ENCODE assay signal across 20 cellular contexts in the genomic region with DNA sequence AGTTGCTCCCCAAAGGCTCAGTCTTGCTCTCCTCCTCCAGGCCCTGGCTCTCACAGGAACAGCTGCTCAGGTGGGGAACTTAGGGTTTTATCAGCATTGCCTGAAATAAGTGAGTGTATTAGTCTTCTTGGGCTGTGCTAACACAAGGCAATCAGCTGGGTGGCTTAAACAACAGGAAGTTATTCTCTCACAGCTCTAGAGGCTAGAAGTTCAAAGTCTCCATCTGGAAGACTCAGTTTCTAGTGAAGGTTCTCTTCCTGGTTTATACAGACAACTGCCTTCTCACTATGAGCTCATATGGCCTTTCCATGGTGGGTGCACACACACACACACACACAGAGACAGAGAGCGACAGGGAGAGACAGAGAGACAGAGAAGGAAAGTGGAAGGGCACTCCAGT. TPM values are rescaled to one million over a fixed set of nuclear protein-coding genes. Genes with fewer than 3 reads are reported as not detected.
DNase-seq lines count a peak whose midpoint lies in the region; ATAC-seq and TF ChIP-seq lines count a peak whose summit lies in the region.
"Had no signal": no experiment of that assay in that cellular context is flagged by ENCODE, and none has a peak within 500 bp of the region (broad histone marks: within the 10 kb centered on the region; RNA-seq: fewer than 3 reads in every experiment).

No MANE protein-coding gene starts in this region.

- TF ChIP-seq CTCF in GM12865 (IDR thresholded peaks at IDR 0.05; ENCODE audit: insufficient read depth, low read depth, low read length, missing control alignments) (no peak), NB4 (IDR thresholded peaks at IDR 0.05; ENCODE audit: low read depth, low read length) (no peak)

- H3K79me1 ChIP-seq in mesendoderm (ENCODE audit: low read length), result no peaks in the 10 kb centered on the region

- no CpG with 5 or more reads among the region's 1 CpG for WGBS in mesendoderm (ENCODE audit: extremely low coverage, insufficient coverage, low lambda C conversion rate)

- no peak overlapping the region for H3K18ac ChIP-seq in mesendoderm (ENCODE audit: low read length)

- no peak overlapping the region for H4K5ac ChIP-seq in mesendoderm (ENCODE audit: low read length)

- no peak overlapping the region for H2BK5ac ChIP-seq in mesendoderm (ENCODE audit: low read length)

- H3K4ac ChIP-seq in mesendoderm (ENCODE audit: low read depth, low read length), result no peak overlapping the region

- H2AK5ac ChIP-seq in mesendoderm (ENCODE audit: low read length), result no peak overlapping the region

- H3K27ac ChIP-seq in mesendoderm (ENCODE audit: low read depth, low read length), result no peak overlapping the region
- H3K27ac ChIP-seq: epithelial cell of prostate, gastrocnemius medialis, tibial nerve had no signal

- H3K9ac ChIP-seq in mesendoderm (ENCODE audit: low read length), result no peak overlapping the region

- H4K8ac ChIP-seq in mesendoderm (ENCODE audit: low read depth, low read length), result no peak overlapping the region

- H3K56ac ChIP-seq in mesendoderm (ENCODE audit: low read length), result no peak overlapping the region

- H3K23ac ChIP-seq in mesendoderm (ENCODE audit: low read length), result no peak overlapping the region

- DNase-seq in GM12865 (ENCODE audit: low read depth), result peak; percentile 29
- peak; percentile 52 for DNase-seq in NB4 (ENCODE audit: low read depth)
- DNase-seq in mesendoderm, result peak; percentile 2
- DNase-seq in middle frontal gyrus (ENCODE audit: extremely low spot score, low spot score), result no peak
- DNase-seq in cerebellum (ENCODE audit: low spot score), result no peak
- no peak for DNase-seq in HCEC 1CT
- DNase-seq in mucosa of gallbladder (ENCODE audit: low spot score), result no peak
- DNase-seq: activated CD8-positive, alpha-beta memory T cell treated with anti-CD3 and anti-CD28 coated beads, Interleukin-2, amount 50 U/mL, for 48 hours; activated naive CD4-positive, alpha-beta T cell treated with anti-CD3 and anti-CD28 coated beads, Interleukin-2, amount 10 ng/mL, durations not matched to agents 7 days and 5 days; gastrocnemius medialis; GOT3; naive thymus-derived CD4-positive, alpha-beta T cell; NCI-H1105 treated with DMSO at 0.1 percent for 48 hours; stimulated activated CD4-positive, alpha-beta T cell treated with anti-CD3 and anti-CD28 coated beads, Interleukin-4, amount 100 ng/mL, for 24 hours; stimulated activated CD8-positive, alpha-beta memory T cell treated with anti-CD3 and anti-CD28 coated beads, Interleukin-4, amount 100 ng/mL, for 48 hours; T-helper 17 cell had no signal

- peak; percentile 27 for ATAC-seq in HG02642 (IDR thresholded peaks at IDR 0.05; ENCODE audit: poor library complexity, unreplicated experiment)
- ATAC-seq: gastrocnemius medialis; HepG2; naive thymus-derived CD4-positive, alpha-beta T cell; T-helper 17 cell had no signal

- no peak overlapping the region for H2BK15ac ChIP-seq in mesendoderm (replicated peaks; ENCODE audit: low read depth)

- H3K4me1 ChIP-seq in mesendoderm (ENCODE audit: control insufficient read depth, low read depth, low read length), result no peaks in the 10 kb centered on the region
- H3K4me1 ChIP-seq: gastrocnemius medialis, tibial nerve had no signal

- H3K36me3 ChIP-seq in mesendoderm (ENCODE audit: control insufficient read depth, insufficient read depth, low read length), result no peaks in the 10 kb centered on the region
- H3K36me3 ChIP-seq: gastrocnemius medialis, tibial nerve had no signal

- H3K4me2 ChIP-seq in mesendoderm (ENCODE audit: low read length), result no peak overlapping the region

- H3K4me3 ChIP-seq in GM12865 (ENCODE audit: low read depth, low read length), result no peak overlapping the region
- H3K4me3 ChIP-seq in NB4 (ENCODE audit: low read depth, low read length), result no peak overlapping the region
- H3K4me3 ChIP-seq in mesendoderm (ENCODE audit: low read length), result no peak overlapping the region
- H3K4me3 ChIP-seq: gastrocnemius medialis, tibial nerve had no signal

- no peaks in the 10 kb centered on the region for H3K79me2 ChIP-seq in mesendoderm (ENCODE audit: control insufficient read depth, insufficient read depth, low read length)

- TF ChIP-seq POLR2A in NB4 (IDR thresholded peaks at IDR 0.05; ENCODE audit: extremely low read depth, insufficient read length), result no peak

- H2BK120ac ChIP-seq in mesendoderm (ENCODE audit: low read depth, low read length), result no peak overlapping the region

- no peaks in the 10 kb centered on the region for H3K27me3 ChIP-seq in mesendoderm (ENCODE audit: insufficient read depth, low read length, poor library complexity)
- H3K27me3 ChIP-seq: gastrocnemius medialis, tibial nerve had no signal

RNA-seq across cellular contexts. Expression of a gene that starts 2.8 kb away (rescaled TPM):
- not detected for polyA plus RNA-seq in mesendoderm (2013, experiment 1 of 2)
- polyA plus RNA-seq in mesendoderm (2013, experiment 2 of 2), result not detected
- total RNA-seq in cerebellum (not detected), mucosa of gallbladder (1.4 TPM)
- total RNA-seq: HepG2 had no signal
- polyA plus RNA-seq: HepG2 had no signal

RNA-seq across cellular contexts. Expression of a gene that starts 32.7 kb away (rescaled TPM):
- 0.01 TPM for polyA plus RNA-seq in mesendoderm (2013, experiment 1 of 2)
- not detected for polyA plus RNA-seq in mesendoderm (2013, experiment 2 of 2)
- total RNA-seq in cerebellum, result not detected
- 0.09 TPM for total RNA-seq in mucosa of gallbladder
- total RNA-seq: gastrocnemius medialis, HepG2, T-helper 17 cell, tibial nerve had no signal
- polyA plus RNA-seq: HepG2; naive thymus-derived CD4-positive, alpha-beta T cell had no signal

RNA-seq across cellular contexts. Expression of a gene that starts 44.4 kb away (rescaled TPM):
- not detected for polyA plus RNA-seq in mesendoderm (2013, experiment 1 of 2)
- polyA plus RNA-seq in mesendoderm (2013, experiment 2 of 2), result not detected
- total RNA-seq in cerebellum (not detected), mucosa of gallbladder (not detected)
- total RNA-seq: gastrocnemius medialis, HepG2, T-helper 17 cell, tibial nerve had no signal
- polyA plus RNA-seq: HepG2; naive thymus-derived CD4-positive, alpha-beta T cell had no signal

Comparison
In these comparisons a context has a peak if more than half of its experiments do, and no peak if none do; other contexts are left out.
1. DNase-seq: peak in GM12865 (single experiment), NB4 (single experiment) and mesendoderm (single experiment); none in middle frontal gyrus (single experiment), cerebellum (single experiment), HCEC 1CT (single experiment) and mucosa of gallbladder (single experiment).